ENCODE assay signal across 8 cellular contexts in the genomic region with DNA sequence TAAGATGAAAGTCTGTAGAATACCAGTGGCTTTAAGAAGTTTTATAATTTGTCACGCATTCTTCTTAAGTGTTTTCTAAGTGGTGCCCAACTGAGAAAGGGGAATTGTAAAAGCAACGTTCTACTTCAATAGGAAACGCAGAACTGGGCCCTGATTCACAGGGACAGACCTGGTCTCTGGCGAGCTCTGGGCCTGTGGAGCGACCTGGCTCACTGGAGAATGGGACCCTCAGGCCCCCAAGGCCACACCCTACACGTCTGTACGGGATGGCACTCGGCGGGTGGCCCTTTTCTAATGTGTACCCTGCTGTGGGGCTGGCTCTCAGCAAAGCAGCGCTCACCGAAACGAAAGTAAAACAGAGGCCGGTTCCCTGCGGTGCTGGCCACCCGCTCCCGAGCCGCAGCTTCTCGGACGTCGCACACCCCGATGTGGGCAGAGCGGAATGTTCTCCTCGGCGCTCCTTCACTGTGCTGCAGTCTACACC.
A peak's percentile ranks its signal among the peaks of the same experiment; 100 is the strongest.
DNase-seq lines count a peak whose midpoint lies in the region; ATAC-seq lines count a peak whose summit lies in the region.

No MANE protein-coding gene starts in this region.

- H4K91ac ChIP-seq in neuronal stem cell (ENCODE audit: low read depth, low read length, poor library complexity): no peak overlapping the region

- H3K27me3 ChIP-seq in esophagus (ENCODE audit: control insufficient read depth in 1 of 2, insufficient read depth in 2 of 2, low read length in 2 of 2) (no peaks in the 10 kb centered on the region), neuronal stem cell (ENCODE audit: control insufficient read depth in 3 of 3, insufficient read depth in 3 of 3, low read depth in 1 of 3, low read length in 3 of 3) (no peaks in the 10 kb centered on the region)

- peak overlapping the region; percentile 45 for H3K18ac ChIP-seq in neuronal stem cell (ENCODE audit: low read length)

- H2AFZ ChIP-seq in neuronal stem cell (ENCODE audit: low read length): no peak overlapping the region

- H4K8ac ChIP-seq in neuronal stem cell (ENCODE audit: low read depth, low read length): no peak overlapping the region

- H3K4me2 ChIP-seq in neuronal stem cell (ENCODE audit: insufficient read depth, low read length, poor library complexity, severe bottlenecking): no peak overlapping the region

- H2BK15ac ChIP-seq in neuronal stem cell (ENCODE audit: low read length): no peak overlapping the region

- ATAC-seq in HG03175 (IDR thresholded peaks at IDR 0.05; ENCODE audit: unreplicated experiment): peak; percentile 41
- no peak for ATAC-seq in HG03097 (IDR thresholded peaks at IDR 0.05; ENCODE audit: low FRiP score, unreplicated experiment)
- no peak for ATAC-seq in HG03565 (IDR thresholded peaks at IDR 0.05; ENCODE audit: unreplicated experiment)

- H3K36me3 ChIP-seq in esophagus (ENCODE audit: control insufficient read depth in 2 of 2, insufficient read depth in 2 of 2, low read length in 1 of 2): peaks cover 0 to 3% of the 10 kb centered on the region in 2 donors
- peaks cover 2 to 68% of the 10 kb centered on the region in 2 donors for H3K36me3 ChIP-seq in neuronal stem cell (replicated peaks in 1 of 2; ENCODE audit: control insufficient read depth in 2 of 2, insufficient read depth in 2 of 2, low read length in 2 of 2)

- no peak overlapping the region for H3K9ac ChIP-seq in neuronal stem cell (ENCODE audit: low read depth, low read length, poor library complexity)

- no peak overlapping the region for H3K14ac ChIP-seq in neuronal stem cell (ENCODE audit: low read length)

- no peak overlapping the region for H2AK5ac ChIP-seq in neuronal stem cell (ENCODE audit: low read depth, low read length)

- WGBS in esophagus, 2 donors: 36 to 41% methylated on average over 24 of the region's 24 CpGs
- WGBS in neuronal stem cell (ENCODE audit: extremely low coverage in 2 of 2, insufficient read length in 2 of 2, insufficient replicate concordance in 1 of 2), 2 donors: no CpG with 5 or more reads among the region's 24 CpGs

- H3K4ac ChIP-seq in neuronal stem cell (ENCODE audit: low read length): no peak overlapping the region

- H3K4me3 ChIP-seq in GM08714 (ENCODE audit: low read length) (peak overlapping the region; percentile 68; the same call in 1 of the 2 replicates), esophagus (ENCODE audit: low read depth in 1 of 2, low read length in 2 of 2) (peak overlapping the region; percentile 53 to 54), neuronal stem cell (ENCODE audit: low read length in 2 of 2) (no peak overlapping the region)

- H2BK120ac ChIP-seq in neuronal stem cell (ENCODE audit: low read depth, low read length): no peak overlapping the region

- no peak overlapping the region for H2BK12ac ChIP-seq in neuronal stem cell (ENCODE audit: low read length)

- H3K27ac ChIP-seq in esophagus (ENCODE audit: low read depth in 2 of 2, low read length in 1 of 2): peak overlapping the region; percentile 57 to 84
- H3K27ac ChIP-seq in neuronal stem cell (replicated peaks; ENCODE audit: low read length): no peak overlapping the region

- H3K23ac ChIP-seq in neuronal stem cell (ENCODE audit: low read depth, low read length, poor library complexity): no peak overlapping the region

- DNase-seq in activated CD4-positive, alpha-beta T cell treated with anti-CD3 and anti-CD28 coated beads, Interleukin-2, amount 50 U/mL, for 1 hour: peak; percentile 13
- no peak for DNase-seq in neuronal stem cell (ENCODE audit: low spot score)
- DNase-seq in DMS53 treated with DMSO at 0.1 percent for 48 hours (lab: John Stamatoyannopoulos, UW; ENCODE audit: unreplicated experiment): no peak

- H3K79me1 ChIP-seq in neuronal stem cell (ENCODE audit: low read depth, low read length): peaks cover 8% of the 10 kb centered on the region

- H3K9me3 ChIP-seq in esophagus (ENCODE audit: control insufficient read depth in 2 of 2, insufficient read depth in 1 of 2, low read depth in 1 of 2, low read length in 1 of 2) (no peaks in the 10 kb centered on the region), neuronal stem cell (replicated peaks in 1 of 2; ENCODE audit: control insufficient read depth in 2 of 2, insufficient read depth in 1 of 2, low read depth in 1 of 2, low read length in 2 of 2) (no peaks in the 10 kb centered on the region)

- H2BK5ac ChIP-seq in neuronal stem cell (ENCODE audit: low read length): no peak overlapping the region

- H3K4me1 ChIP-seq in esophagus (ENCODE audit: control insufficient read depth in 2 of 2, insufficient read depth in 2 of 2, low read length in 1 of 2): peaks cover 0 to 2% of the 10 kb centered on the region in 2 donors
- H3K4me1 ChIP-seq in neuronal stem cell (ENCODE audit: control insufficient read depth in 2 of 2, insufficient read depth in 1 of 2, low read depth in 1 of 2, low read length in 2 of 2): peaks cover 0 to 6% of the 10 kb centered on the region in 2 donors

Comparison
In these comparisons a context has a peak if more than half of its experiments do, and no peak if none do; other contexts are left out.
1. H3K4me3 ChIP-seq: peak in GM08714 (single experiment) and esophagus (2 of 2); none in neuronal stem cell (0 of 2).